8 cellular contexts compared by ENCODE assay signal in genomic region chr10:72318383-72319262, GRCh38. TPM values are rescaled to one million over a fixed set of nuclear protein-coding genes. Genes with fewer than 3 reads are reported as not detected.
DNase-seq lines count a peak whose midpoint lies in the region; ATAC-seq and TF ChIP-seq lines count a peak whose summit lies in the region.

No MANE protein-coding gene starts in this region.

- no peak for TF ChIP-seq CTCF in BE2C (IDR thresholded peaks at IDR 0.05; ENCODE audit: low read depth, low read length)
- no peak for TF ChIP-seq CTCF in brain microvascular endothelial cell (IDR thresholded peaks at IDR 0.05; ENCODE audit: low read depth, low read length, missing control alignments)

- peak overlapping the region; percentile 54 to 85 (median 74) for H3K4me3 Mint-ChIP-seq in naive thymus-derived CD4-positive, alpha-beta T cell

- DNase-seq in BE2C (no peak), Kasumi-1 (lab: John Stamatoyannopoulos, UW) (peak; percentile 38 to 43), brain microvascular endothelial cell (no peak), H7 (no peak)
- no peak for DNase-seq in naive thymus-derived CD4-positive, alpha-beta T cell

- H3K4me3 ChIP-seq in BE2C (ENCODE audit: low read depth, low read length) (peak overlapping the region; percentile 19; the same call in 1 of the 2 replicates), brain microvascular endothelial cell (ENCODE audit: low read depth, low read length) (no peak overlapping the region), H7 (ENCODE audit: insufficient read depth, low read depth, low read length) (no peak overlapping the region; the same call in 1 of the 2 replicates)
- H3K4me3 ChIP-seq in naive thymus-derived CD4-positive, alpha-beta T cell (ENCODE audit: low read length), result peak overlapping the region; percentile 60

- peaks cover 58 to 86% (median 73%) of the 10 kb centered on the region in 7 donors for H3K4me1 Mint-ChIP-seq in naive thymus-derived CD4-positive, alpha-beta T cell

- H3K27me3 ChIP-seq in BE2C, result no peaks in the 10 kb centered on the region
- no peaks in the 10 kb centered on the region for H3K27me3 ChIP-seq in brain microvascular endothelial cell (replicated peaks)
- H3K27me3 ChIP-seq in naive thymus-derived CD4-positive, alpha-beta T cell (ENCODE audit: control insufficient read depth in 2 of 2, insufficient read depth in 2 of 2, low read length in 2 of 2), result no peaks in the 10 kb centered on the region
- H3K27me3 ChIP-seq in H7 (ENCODE audit: control insufficient read depth, insufficient read depth, low read length), result no peaks in the 10 kb centered on the region

- CTCF ChIA-PET in naive thymus-derived CD4-positive, alpha-beta T cell (lab: Charles Lee), result interaction anchor here (1.0 to 2.0 kb wide), 8 partner anchors 8 to 103 kb away, joined by 3 to 7 read pairs (median 4); partner anchors contain the start of genes ANAPC16 and ASCC1

- H3K4me1 ChIP-seq in BE2C, result peaks cover 40% of the 10 kb centered on the region
- H3K4me1 ChIP-seq in naive thymus-derived CD4-positive, alpha-beta T cell (ENCODE audit: control insufficient read depth in 2 of 2, insufficient read depth in 2 of 2, low read length in 2 of 2), result peaks cover 61 to 91% of the 10 kb centered on the region in 2 donors

- in situ Hi-C loops in brain microvascular endothelial cell (cut with HindIII; ENCODE audit: low pct_ligation_motif_present, low sequenced_read_pairs), result no loop called here

- H3K9me3 ChIP-seq in BE2C, result no peaks in the 10 kb centered on the region
- no peaks in the 10 kb centered on the region for H3K9me3 ChIP-seq in naive thymus-derived CD4-positive, alpha-beta T cell (ENCODE audit: control insufficient read depth in 2 of 3, low read length in 3 of 3)

- ATAC-seq in naive thymus-derived CD4-positive, alpha-beta T cell, result no peak
- no peak for ATAC-seq in HG03342 (IDR thresholded peaks at IDR 0.05; ENCODE audit: unreplicated experiment)
- ATAC-seq in HG03139 (IDR thresholded peaks at IDR 0.05; ENCODE audit: unreplicated experiment), result no peak
- ATAC-seq in GM21528 (IDR thresholded peaks at IDR 0.05; ENCODE audit: low FRiP score, unreplicated experiment), result no peak

- no peaks in the 10 kb centered on the region for H3K9me3 Mint-ChIP-seq in naive thymus-derived CD4-positive, alpha-beta T cell

- H3K27me3 Mint-ChIP-seq in naive thymus-derived CD4-positive, alpha-beta T cell, result no peaks in the 10 kb centered on the region

- peak overlapping the region; percentile 97 for H3K27ac ChIP-seq in brain microvascular endothelial cell
- H3K27ac ChIP-seq in naive thymus-derived CD4-positive, alpha-beta T cell (ENCODE audit: low read depth, low read length), result peak overlapping the region; percentile 94

- peaks cover 0 to 5% (median 0%) of the 10 kb centered on the region in 5 donors for H3K36me3 Mint-ChIP-seq in naive thymus-derived CD4-positive, alpha-beta T cell

- intact Hi-C loops in naive thymus-derived CD4-positive, alpha-beta T cell (cut with micrococcal nuclease), result loop anchor here (1.0 kb wide), 9 partner anchors 8 to 103 kb away; partner anchors contain the start of gene DDIT4 (in 1 of the 2)

- no peaks in the 10 kb centered on the region for H3K36me3 ChIP-seq in BE2C
- no peaks in the 10 kb centered on the region for H3K36me3 ChIP-seq in brain microvascular endothelial cell (replicated peaks)
- no peaks in the 10 kb centered on the region for H3K36me3 ChIP-seq in naive thymus-derived CD4-positive, alpha-beta T cell (ENCODE audit: control insufficient read depth in 2 of 3, insufficient read depth in 3 of 3, low read length in 3 of 3)
- H3K36me3 ChIP-seq in H7 (replicated peaks; ENCODE audit: control insufficient read depth, insufficient read depth, low read length), result no peaks in the 10 kb centered on the region

- POLR2A ChIA-PET in naive thymus-derived CD4-positive, alpha-beta T cell (lab: Charles Lee), result interaction anchor here (0.6 to 13.6 kb wide), 14 partner anchors 10 to 103 kb away, joined by 3 to 174 read pairs (median 10); partner anchors contain the start of genes ANAPC16, ASCC1 and DDIT4

- peak overlapping the region; percentile 82 to 97 (median 94) for H3K27ac Mint-ChIP-seq in naive thymus-derived CD4-positive, alpha-beta T cell

RNA-seq across cellular contexts. Expression of gene DNAJB12, which starts 36.1 kb away (rescaled TPM):
- polyA plus RNA-seq in BE2C (2012; ENCODE audit: insufficient read depth, insufficient read length, low read depth), result 42.2 TPM
- 10 to 100 TPM; 24.6 to 40.5 (median 36.2) TPM for total RNA-seq in naive thymus-derived CD4-positive, alpha-beta T cell
- polyA plus RNA-seq in naive thymus-derived CD4-positive, alpha-beta T cell, result 10 to 100 TPM; 17.6 to 27.6 TPM
- 18.8 and 19.3 TPM in 2 replicates for total RNA-seq in H7 (2014; rRNA removed; shearing (Covaris generic))

RNA-seq across cellular contexts. Expression of gene DDIT4, which starts 44.9 kb away (rescaled TPM):
- 468 TPM for polyA plus RNA-seq in BE2C (2012; ENCODE audit: insufficient read depth, insufficient read length, low read depth)
- total RNA-seq in naive thymus-derived CD4-positive, alpha-beta T cell, result 100 to 1,000 TPM in 3 of 5 experiments, 10 to 100 TPM in 2; 25.4 to 335 (median 135) TPM
- polyA plus RNA-seq in naive thymus-derived CD4-positive, alpha-beta T cell, result 100 to 1,000 TPM in 1 of 2 donors, 10 to 100 TPM in 1; 80.4 to 219 TPM
- total RNA-seq in H7 (2014; rRNA removed; shearing (Covaris generic)), result 54.2 and 123 TPM in 2 replicates

Comparison
In these comparisons a context has a peak if more than half of its experiments do, and no peak if none do; other contexts are left out.
1. DNase-seq: peak in Kasumi-1 (2 of 2); none in BE2C (single experiment), brain microvascular endothelial cell (single experiment), naive thymus-derived CD4-positive, alpha-beta T cell (0 of 9) and H7 (single experiment).
2. H3K4me3 ChIP-seq: peak in BE2C (single experiment) and naive thymus-derived CD4-positive, alpha-beta T cell (single experiment); none in brain microvascular endothelial cell (single experiment) and H7 (single experiment).